Comparison of ENCODE assay signal across 17 cellular contexts in genomic region chr6:79666633-79667032, GRCh38. TPM values are rescaled to one million over a fixed set of nuclear protein-coding genes. Genes with fewer than 3 reads are reported as not detected.
DNase-seq lines count a peak whose midpoint lies in the region; ATAC-seq and TF ChIP-seq lines count a peak whose summit lies in the region.
"Had no signal": no experiment of that assay in that cellular context is flagged by ENCODE, and none has a peak within 500 bp of the region (broad histone marks: within the 10 kb centered on the region; RNA-seq: fewer than 3 reads in every experiment).

No MANE protein-coding gene starts in this region.

- H3K27me3 ChIP-seq in GM23338 (ENCODE audit: insufficient read depth) (no peaks in the 10 kb centered on the region), gastrocnemius medialis (no peaks in the 10 kb centered on the region)

- TF ChIP-seq CTCF in GM23338 (conservative IDR thresholded peaks at IDR 0.05; ENCODE audit: low read depth in 2 of 2) (no peak), mesothelial cell of epicardium (IDR thresholded peaks at IDR 0.05; ENCODE audit: unreplicated experiment) (no peak), progenitor cell of endocrine pancreas (IDR thresholded peaks at IDR 0.05; ENCODE audit: unreplicated experiment) (no peak), gastrocnemius medialis (IDR thresholded peaks at IDR 0.05 in 4 of 5, conservative IDR thresholded peaks at IDR 0.05 in 1 of 5) (no peak)

- H3K27ac ChIP-seq in GM23338 (ENCODE audit: low read depth) (no peak overlapping the region), gastrocnemius medialis (no peak overlapping the region)
- H3K27ac ChIP-seq: C4-2B, HL-60 had no signal

- ATAC-seq in GM23338, result no peak
- ATAC-seq in gastrocnemius medialis, result no peak
- ATAC-seq in HG02678 (IDR thresholded peaks at IDR 0.05; ENCODE audit: unreplicated experiment), result no peak

- intact Hi-C loops in gastrocnemius medialis (cut with DNase I; ENCODE audit: low total_unique reads), result no loop called here

- H4K20me1 ChIP-seq in GM23338 (replicated peaks; ENCODE audit: insufficient read depth), result no peaks in the 10 kb centered on the region

- no peaks in the 10 kb centered on the region for H3K9me2 ChIP-seq in GM23338 (ENCODE audit: insufficient read depth)

- H3K4me3 ChIP-seq in GM23338 (no peak overlapping the region), gastrocnemius medialis (no peak overlapping the region)

- no peak overlapping the region for H2AFZ ChIP-seq in GM23338

- TF ChIP-seq POLR2A in gastrocnemius medialis (IDR thresholded peaks at IDR 0.05), result no peak

- in situ Hi-C loops in gastrocnemius medialis (cut with MboI; ENCODE audit: low sequenced_read_pairs in 4 of 4), result no loop called here

- no peak overlapping the region for H3K4me3 Mint-ChIP-seq in activated naive CD4-positive, alpha-beta T cell treated with anti-CD3 and anti-CD28 coated beads, Interleukin-2, amount 50 U/mL, for 24 hours
- H3K4me3 Mint-ChIP-seq in GM23338 (no peak overlapping the region), mesothelial cell of epicardium (no peak overlapping the region), progenitor cell of endocrine pancreas (ENCODE audit: low read depth) (no peak overlapping the region)
- H3K4me3 Mint-ChIP-seq: IgD-negative memory B cell had no signal

- peaks cover 26% of the 10 kb centered on the region for H3K4me1 ChIP-seq in GM23338 (ENCODE audit: insufficient read depth)
- peaks cover 0 to 13% of the 10 kb centered on the region in 2 donors for H3K4me1 ChIP-seq in gastrocnemius medialis

- H3F3A ChIP-seq in GM23338 (replicated peaks; ENCODE audit: low read depth), result 0 out of 2 replicates have a peak, but pooled peaks cover under 1% of the 10 kb centered on the region

- no peaks in the 10 kb centered on the region for H3K9me3 ChIP-seq in gastrocnemius medialis

- H3K36me3 Mint-ChIP-seq in activated naive CD4-positive, alpha-beta T cell treated with anti-CD3 and anti-CD28 coated beads, Interleukin-2, amount 50 U/mL, for 24 hours, result peaks cover 3% of the 10 kb centered on the region
- H3K36me3 Mint-ChIP-seq in GM23338 (ENCODE audit: low read depth) (peaks cover 8% of the 10 kb centered on the region; the same call in 2 of the 3 replicates), mesothelial cell of epicardium (peaks cover 19% of the 10 kb centered on the region), progenitor cell of endocrine pancreas (ENCODE audit: insufficient read depth) (peaks cover 22% of the 10 kb centered on the region)

- peaks cover 69% of the 10 kb centered on the region for H3K4me1 Mint-ChIP-seq in activated naive CD4-positive, alpha-beta T cell treated with anti-CD3 and anti-CD28 coated beads, Interleukin-2, amount 50 U/mL, for 24 hours
- H3K4me1 Mint-ChIP-seq in GM23338 (peaks cover 39% of the 10 kb centered on the region), mesothelial cell of epicardium (peaks cover 25% of the 10 kb centered on the region), progenitor cell of endocrine pancreas (ENCODE audit: low read depth) (peaks cover 40% of the 10 kb centered on the region)

- H3K36me3 ChIP-seq in GM23338 (ENCODE audit: insufficient read depth), result no peaks in the 10 kb centered on the region
- no peaks in the 10 kb centered on the region for H3K36me3 ChIP-seq in gastrocnemius medialis

- peaks cover 1% of the 10 kb centered on the region for H3K27me3 Mint-ChIP-seq in activated naive CD4-positive, alpha-beta T cell treated with anti-CD3 and anti-CD28 coated beads, Interleukin-2, amount 50 U/mL, for 24 hours
- H3K27me3 Mint-ChIP-seq in GM23338 (ENCODE audit: insufficient read depth, low read depth, poor library complexity) (peaks cover 2% of the 10 kb centered on the region), mesothelial cell of epicardium (ENCODE audit: low read depth) (no peaks in the 10 kb centered on the region), progenitor cell of endocrine pancreas (no peaks in the 10 kb centered on the region)
- H3K27me3 Mint-ChIP-seq: IgD-negative memory B cell had no signal

- no peak for DNase-seq in activated naive CD4-positive, alpha-beta T cell treated with Interleukin-2 at 50 U/mL for 16 hours
- DNase-seq in GM23338 (ENCODE audit: low spot score) (no peak), mesothelial cell of epicardium (ENCODE audit: low spot score in 2 of 2, unreplicated experiment in 2 of 2) (no peak), progenitor cell of endocrine pancreas (ENCODE audit: low spot score, unreplicated experiment) (no peak), gastrocnemius medialis (no peak), superior temporal gyrus (ENCODE audit: extremely low spot score) (no peak)
- DNase-seq: EL, NCI-H1105 treated with DMSO at 0.1 percent for 48 hours, NCI-H1694 treated with DMSO at 0.1 percent for 48 hours, NCI-H2107, NCI-H2227 treated with DMSO at 0.1 percent for 48 hours, NCI-H524 had no signal

- H3K27ac Mint-ChIP-seq in activated naive CD4-positive, alpha-beta T cell treated with anti-CD3 and anti-CD28 coated beads, Interleukin-2, amount 50 U/mL, for 24 hours, result peak overlapping the region; percentile 97
- peak overlapping the region; percentile 42; the same call in 1 of the 2 replicates for H3K27ac Mint-ChIP-seq in GM23338
- H3K27ac Mint-ChIP-seq in mesothelial cell of epicardium, result peak overlapping the region; percentile 18
- peak overlapping the region; percentile 10 for H3K27ac Mint-ChIP-seq in progenitor cell of endocrine pancreas

- peak overlapping the region; percentile 29; the same call in 1 of the 2 replicates for H3K4me2 ChIP-seq in GM23338

- no peaks in the 10 kb centered on the region for H3K79me2 ChIP-seq in GM23338 (replicated peaks; ENCODE audit: insufficient read depth)

- H3K9me3 Mint-ChIP-seq in activated naive CD4-positive, alpha-beta T cell treated with anti-CD3 and anti-CD28 coated beads, Interleukin-2, amount 50 U/mL, for 24 hours, result peaks cover 8% of the 10 kb centered on the region
- H3K9me3 Mint-ChIP-seq in GM23338, result no peaks in the 10 kb centered on the region
- H3K9me3 Mint-ChIP-seq in mesothelial cell of epicardium, result peaks cover 10% of the 10 kb centered on the region
- H3K9me3 Mint-ChIP-seq in progenitor cell of endocrine pancreas (ENCODE audit: low read depth), result peaks cover 10% of the 10 kb centered on the region

TF ChIP-seq in GM23338, 12 proteins besides CTCF, POLR2A, EP300 and RAD21:
- TF ChIP-seq ZNF114 (CRISPR knock-in tag; IDR thresholded peaks at IDR 0.05), result no peak
- no peak for TF ChIP-seq NANOG (IDR thresholded peaks at IDR 0.05; ENCODE audit: borderline replicate concordance)
TF ChIP-seq in GM23338: peak in this region for 0.

RNA-seq across cellular contexts. Expression of gene SH3BGRL2, which starts 35.5 kb away (rescaled TPM):
- 23.8 and 24.5 TPM in 2 replicates for total RNA-seq in GM23338 (2014; rRNA removed; shearing (Covaris generic))
- 7.5 and 8.4 TPM in 2 replicates for polyA plus RNA-seq in GM23338 (2016; fragmentation: Nextera tagmentation; extraction: Ambion mirVana)
- total RNA-seq in mesothelial cell of epicardium (24.7 to 27.1 TPM (median 26.1 TPM) in 3 replicates), progenitor cell of endocrine pancreas (47.4 and 49.1 TPM in 2 replicates), gastrocnemius medialis (10 to 100 TPM in 1 of 4 donors, 1 to 10 TPM in 3; 8.0 to 15.7 (median 9.1) TPM)

Comparison
In these comparisons a context has a peak if more than half of its experiments do, and no peak if none do; other contexts are left out.
1. H3K27ac Mint-ChIP-seq: peak in every context shown above with its lines; median percentile 97 in activated naive CD4-positive, alpha-beta T cell treated with anti-CD3 and anti-CD28 coated beads, Interleukin-2, amount 50 U/mL, for 24 hours; 42 in GM23338; 18 in mesothelial cell of epicardium; 10 in progenitor cell of endocrine pancreas.